ENCODE assay signal across 24 cellular contexts in genomic region chr16:67764153-67764552, GRCh38.
"Had no signal": no experiment of that assay in that cellular context is flagged by ENCODE, and none has a peak within 500 bp of the region (broad histone marks: within the 10 kb centered on the region; RNA-seq: fewer than 3 reads in every experiment).

No MANE protein-coding gene starts in this region.

- H3K27ac Mint-ChIP-seq: mesothelial cell of epicardium; naive B cell; natural killer cell treated with Interleukin-12 subunit alpha and Interleukin-12 subunit beta and Interleukin-15 and Interleukin-18, amount 100 ng/mL, for 72 hours; neural progenitor cell; progenitor cell of endocrine pancreas; stimulated activated effector memory CD8-positive, alpha-beta T cell treated with anti-CD3 and anti-CD28 coated beads, Interleukin-12 subunit alpha, Interleukin-12 subunit beta, amount 100 ng/mL, for 72 hours had no signal

- H3K9me3 Mint-ChIP-seq: effector memory CD8-positive, alpha-beta T cell; mesothelial cell of epicardium; naive B cell; natural killer cell treated with Interleukin-12 subunit alpha and Interleukin-12 subunit beta and Interleukin-15 and Interleukin-18, amount 100 ng/mL, for 72 hours; neural progenitor cell; stimulated activated effector memory CD8-positive, alpha-beta T cell treated with anti-CD3 and anti-CD28 coated beads, Interleukin-12 subunit alpha, Interleukin-12 subunit beta, amount 100 ng/mL, for 72 hours had no signal

- H3K27me3 ChIP-seq: gastrocnemius medialis, neural progenitor cell, right lobe of liver, stomach, thyroid gland, upper lobe of left lung had no signal

- H3K36me3 ChIP-seq: gastrocnemius medialis, neural progenitor cell, thyroid gland had no signal

- H2AFZ ChIP-seq: neural progenitor cell, parathyroid adenoma had no signal

- DNase-seq: effector memory CD8-positive, alpha-beta T cell; gastrocnemius medialis; head of caudate nucleus; kidney; mesenchymal stem cell; mucosa of descending colon; naive B cell; right lobe of liver; small intestine; stimulated activated CD4-positive, alpha-beta T cell treated with anti-CD3 and anti-CD28 coated beads, Interleukin-2, amount 100 ng/mL, for 24 hours; stimulated activated CD4-positive, alpha-beta T cell treated with anti-CD3 and anti-CD28 coated beads, Interleukin-4, amount 100 ng/mL, for 24 hours; stimulated activated naive CD4-positive, alpha-beta T cell treated with Interleukin-2 at 50 U/mL for 16 hours; stomach; thyroid gland; upper lobe of left lung had no signal

- H3K4me1 ChIP-seq: upper lobe of left lung had no signal

- H3K4me3 ChIP-seq: coronary artery, gastrocnemius medialis, lung, mucosa of descending colon, neural progenitor cell, right lobe of liver, stomach, thyroid gland, upper lobe of left lung had no signal

- H3K27me3 Mint-ChIP-seq: effector memory CD8-positive, alpha-beta T cell; naive B cell; natural killer cell treated with Interleukin-12 subunit alpha and Interleukin-12 subunit beta and Interleukin-15 and Interleukin-18, amount 100 ng/mL, for 72 hours; progenitor cell of endocrine pancreas had no signal

- H3K4me3 Mint-ChIP-seq: effector memory CD8-positive, alpha-beta T cell; mesothelial cell of epicardium; naive B cell; natural killer cell treated with Interleukin-12 subunit alpha and Interleukin-12 subunit beta and Interleukin-15 and Interleukin-18, amount 100 ng/mL, for 72 hours; neural progenitor cell; stimulated activated effector memory CD8-positive, alpha-beta T cell treated with anti-CD3 and anti-CD28 coated beads, Interleukin-12 subunit alpha, Interleukin-12 subunit beta, amount 100 ng/mL, for 72 hours had no signal

- H3K36me3 Mint-ChIP-seq: natural killer cell treated with Interleukin-12 subunit alpha and Interleukin-12 subunit beta and Interleukin-15 and Interleukin-18, amount 100 ng/mL, for 72 hours had no signal

- H3K27ac ChIP-seq: coronary artery, epithelial cell of prostate, gastrocnemius medialis, neural progenitor cell, parathyroid adenoma, stomach, thyroid gland, upper lobe of left lung had no signal

- H3K9me3 ChIP-seq: gastrocnemius medialis, mucosa of descending colon, right lobe of liver, stomach, thyroid gland, upper lobe of left lung had no signal

- H3K4me2 ChIP-seq: neural progenitor cell had no signal

- H3K4me1 Mint-ChIP-seq: mesothelial cell of epicardium had no signal
